19 cellular contexts compared by ENCODE assay signal in the genomic region with DNA sequence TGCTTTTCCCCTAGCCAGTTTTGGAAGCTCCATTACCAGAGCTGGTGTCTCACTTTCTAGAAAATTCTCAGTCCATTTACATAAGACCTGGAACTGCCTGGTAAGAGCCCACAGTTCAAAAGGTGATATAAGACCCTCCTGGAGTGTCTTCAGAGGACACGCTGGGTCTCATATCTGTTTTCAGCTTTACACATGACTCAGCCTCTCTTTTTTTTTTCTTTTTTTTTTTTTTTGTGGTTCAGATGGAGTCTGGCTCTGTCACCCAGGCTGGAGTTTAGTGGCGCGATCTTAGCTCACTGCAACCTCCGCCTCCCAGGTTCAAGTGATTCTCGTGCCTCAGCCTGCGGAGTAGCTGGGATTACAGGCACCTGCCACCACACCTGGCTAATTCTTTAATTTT. TPM values are rescaled to one million over a fixed set of nuclear protein-coding genes. Genes with fewer than 3 reads are reported as not detected.
A peak's percentile ranks its signal among the peaks of the same experiment; 100 is the strongest.
DNase-seq lines count a peak whose midpoint lies in the region; ATAC-seq and TF ChIP-seq lines count a peak whose summit lies in the region.
"Had no signal": no experiment of that assay in that cellular context is flagged by ENCODE, and none has a peak within 500 bp of the region (broad histone marks: within the 10 kb centered on the region; RNA-seq: fewer than 3 reads in every experiment).

No MANE protein-coding gene starts in this region.

- no peak overlapping the region for H2AFZ ChIP-seq in hepatocyte
- H2AFZ ChIP-seq in smooth muscle cell (ENCODE audit: low read depth), result no peak overlapping the region

- H3K27ac ChIP-seq in hepatocyte, result no peak overlapping the region
- no peak overlapping the region for H3K27ac ChIP-seq in smooth muscle cell (ENCODE audit: low read depth)
- H3K27ac ChIP-seq: SK-N-MC had no signal

- H3K79me2 ChIP-seq in hepatocyte (no peaks in the 10 kb centered on the region), smooth muscle cell (ENCODE audit: low read depth) (no peaks in the 10 kb centered on the region)

- no peaks in the 10 kb centered on the region for H3K27me3 Mint-ChIP-seq in stimulated activated naive B cell treated with anti-CD40 and anti-IgM and Interleukin-4, amounts not matched to agents 10 μg/mL and 1 μg/mL and 100 μg/mL, for 72 hours
- H3K27me3 Mint-ChIP-seq: CD8-positive, alpha-beta memory T cell had no signal

- H3K4me3 Mint-ChIP-seq in stimulated activated naive B cell treated with anti-CD40 and anti-IgM and Interleukin-4, amounts not matched to agents 10 μg/mL and 1 μg/mL and 100 μg/mL, for 72 hours, result no peak overlapping the region
- H3K4me3 Mint-ChIP-seq: HFFc6 had no signal

- no peak for TF ChIP-seq CTCF in hepatocyte (IDR thresholded peaks at IDR 0.05; ENCODE audit: poor library complexity)
- TF ChIP-seq CTCF in smooth muscle cell (IDR thresholded peaks at IDR 0.05; ENCODE audit: borderline replicate concordance, insufficient read depth, poor library complexity, severe bottlenecking), result no peak

- H3K36me3 Mint-ChIP-seq in stimulated activated naive B cell treated with anti-CD40 and anti-IgM and Interleukin-4, amounts not matched to agents 10 μg/mL and 1 μg/mL and 100 μg/mL, for 72 hours, result peaks cover 1 to 4% of the 10 kb centered on the region in 2 donors

- H3F3A ChIP-seq in smooth muscle cell (ENCODE audit: low read depth), result no peaks in the 10 kb centered on the region

- no peak for ATAC-seq in stimulated activated naive B cell treated with anti-CD40 and anti-IgM and Interleukin-4, amounts not matched to agents 10 μg/mL and 1 μg/mL and 100 μg/mL, for 72 hours (replicated peaks)

- H3K9me2 ChIP-seq in hepatocyte (replicated peaks; ENCODE audit: insufficient read depth), result no peaks in the 10 kb centered on the region

- no peaks in the 10 kb centered on the region for H3K36me3 ChIP-seq in hepatocyte (replicated peaks; ENCODE audit: insufficient read depth, low read depth)
- H3K36me3 ChIP-seq in smooth muscle cell (ENCODE audit: low read depth), result no peaks in the 10 kb centered on the region

- H3K9ac ChIP-seq in smooth muscle cell (ENCODE audit: low read depth), result no peak overlapping the region

- H3K4me3 ChIP-seq in hepatocyte (no peak overlapping the region), smooth muscle cell (no peak overlapping the region)
- H3K4me3 ChIP-seq: SK-N-MC had no signal

- peaks cover 6% of the 10 kb centered on the region for H3K4me1 ChIP-seq in hepatocyte (ENCODE audit: insufficient read depth)
- no peaks in the 10 kb centered on the region for H3K4me1 ChIP-seq in smooth muscle cell (ENCODE audit: low read depth)

- H3K4me1 Mint-ChIP-seq in stimulated activated naive B cell treated with anti-CD40 and anti-IgM and Interleukin-4, amounts not matched to agents 10 μg/mL and 1 μg/mL and 100 μg/mL, for 72 hours, result peaks cover 49 to 71% of the 10 kb centered on the region in 2 donors

- peak overlapping the region; percentile 52 for H3K27ac Mint-ChIP-seq in stimulated activated naive B cell treated with anti-CD40 and anti-IgM and Interleukin-4, amounts not matched to agents 10 μg/mL and 1 μg/mL and 100 μg/mL, for 72 hours
- H3K27ac Mint-ChIP-seq: CD8-positive, alpha-beta memory T cell; HFFc6 had no signal

- 94% methylated on average over 6 of the region's 6 CpGs for WGBS in hepatocyte (ENCODE audit: low lambda C conversion rate, missing lambda C conversion rate)
- WGBS in smooth muscle cell (ENCODE audit: low lambda C conversion rate), result 41% methylated on average over 6 of the region's 6 CpGs

- peaks cover under 1 to 3% of the 10 kb centered on the region in 2 donors for H3K9me3 Mint-ChIP-seq in stimulated activated naive B cell treated with anti-CD40 and anti-IgM and Interleukin-4, amounts not matched to agents 10 μg/mL and 1 μg/mL and 100 μg/mL, for 72 hours
- H3K9me3 Mint-ChIP-seq: CD8-positive, alpha-beta memory T cell had no signal

- peak; percentile 24 for DNase-seq in Daoy (ENCODE audit: low read depth)
- DNase-seq in MV-4-11 (lab: John Stamatoyannopoulos, UW), result peak; percentile 37
- DNase-seq in amniotic epithelial cell (ENCODE audit: low read depth), result peak; percentile 34
- DNase-seq in stimulated activated naive B cell treated with anti-CD40 and anti-IgM and Interleukin-4, amounts not matched to agents 10 μg/mL and 1 μg/mL and 100 μg/mL, for 72 hours, result no peak
- DNase-seq in activated gamma-delta T cell treated with Interleukin-2 at 50 U/mL for 16 hours, result no peak
- DNase-seq in hepatocyte (ENCODE audit: low spot score), result no peak
- no peak for DNase-seq in smooth muscle cell (lab: John Stamatoyannopoulos, UW; ENCODE audit: unreplicated experiment)
- DNase-seq: C1 segment of cervical spinal cord; CD8-positive, alpha-beta memory T cell; DMS53; HFFc6; NCI-H1048; NCI-H146; NCI-H2029 treated with DMSO at 0.1 percent for 48 hours; NCI-H2171; NCI-H446; NCI-H69; SHP77 had no signal

- H4K20me1 ChIP-seq in hepatocyte (ENCODE audit: insufficient read depth, poor library complexity, severe bottlenecking), result no peaks in the 10 kb centered on the region
- H4K20me1 ChIP-seq in smooth muscle cell (ENCODE audit: low read depth), result no peaks in the 10 kb centered on the region

- no peaks in the 10 kb centered on the region for H3K9me3 ChIP-seq in hepatocyte (ENCODE audit: low read depth)
- no peaks in the 10 kb centered on the region for H3K9me3 ChIP-seq in smooth muscle cell (replicated peaks; ENCODE audit: low read depth)

- H3K27me3 ChIP-seq in hepatocyte (no peaks in the 10 kb centered on the region), smooth muscle cell (ENCODE audit: low read depth) (no peaks in the 10 kb centered on the region)

- H3K4me2 ChIP-seq in hepatocyte, result no peak overlapping the region
- H3K4me2 ChIP-seq in smooth muscle cell, result no peak overlapping the region

RNA-seq across cellular contexts. Expression of gene WEE1, which starts 30.7 kb away (rescaled TPM):
- total RNA-seq in Daoy (2014; rRNA removed; shearing (Covaris generic)), result 64.0 and 69.1 TPM in 2 replicates
- total RNA-seq in hepatocyte (91.0 and 101 TPM in 2 replicates), smooth muscle cell (46.9 and 53.3 TPM in 2 replicates)
- polyA plus RNA-seq in hepatocyte (71.3 and 79.2 TPM in 2 replicates), smooth muscle cell (20.8 and 25.3 TPM in 2 replicates)

RNA-seq across cellular contexts. Expression of gene SWAP70, which starts 59.7 kb away (rescaled TPM):
- 8.9 and 9.1 TPM in 2 replicates for total RNA-seq in Daoy (2014; rRNA removed; shearing (Covaris generic))
- 16.3 and 17.3 TPM in 2 replicates for total RNA-seq in hepatocyte
- 15.6 and 16.8 TPM in 2 replicates for polyA plus RNA-seq in hepatocyte
- 14.7 and 17.8 TPM in 2 replicates for total RNA-seq in smooth muscle cell
- polyA plus RNA-seq in smooth muscle cell, result 15.4 and 20.6 TPM in 2 replicates

Comparison
In these comparisons a context has a peak if more than half of its experiments do, and no peak if none do; other contexts are left out.
1. DNase-seq: peak in Daoy (single experiment), MV-4-11 (single experiment) and amniotic epithelial cell (single experiment); none in stimulated activated naive B cell treated with anti-CD40 and anti-IgM and Interleukin-4, amounts not matched to agents 10 μg/mL and 1 μg/mL and 100 μg/mL, for 72 hours (single experiment), activated gamma-delta T cell treated with Interleukin-2 at 50 U/mL for 16 hours (single experiment), hepatocyte (single experiment) and smooth muscle cell (single experiment).